1 cellular context compared by ENCODE assay signal in the genomic region with DNA sequence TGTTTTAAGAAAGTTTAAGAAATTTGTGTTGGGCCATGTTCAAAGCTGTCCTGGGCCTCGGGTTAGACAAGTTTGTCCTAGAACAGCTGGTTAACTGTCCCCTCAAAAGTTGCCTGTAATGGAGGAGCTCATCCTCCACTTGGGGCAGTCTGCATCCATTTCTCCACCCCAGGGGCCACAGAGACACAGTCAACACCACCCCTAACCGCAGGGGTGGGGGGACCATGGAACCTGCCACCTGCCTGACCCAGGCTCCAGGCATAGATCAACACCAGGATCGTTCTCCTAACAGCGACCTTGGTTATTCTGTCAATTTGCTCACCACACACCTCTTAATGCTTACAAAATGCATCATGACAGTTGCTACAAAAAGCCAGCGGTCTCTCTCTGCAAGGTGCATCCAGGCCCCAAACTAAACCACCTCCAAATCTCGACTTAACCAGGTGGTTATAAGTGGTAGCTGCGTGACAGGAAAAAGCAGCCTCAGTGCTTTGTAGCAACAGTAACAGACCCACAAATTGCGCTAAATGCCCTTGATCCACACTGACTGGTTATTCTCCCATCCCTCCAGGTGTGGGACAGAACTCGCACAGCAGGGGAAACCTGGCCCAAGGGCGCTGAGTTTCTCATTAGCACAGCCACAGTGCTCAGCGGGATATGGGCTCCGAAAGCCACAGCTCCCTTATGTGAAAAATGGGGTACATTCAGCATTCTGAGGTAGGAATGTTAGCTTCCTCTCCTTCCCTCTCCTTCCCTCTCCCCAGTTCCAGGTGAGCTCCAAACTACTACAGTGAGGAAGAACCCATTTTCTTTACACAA.
TF ChIP-seq lines count a peak whose summit lies in the region.

No MANE protein-coding gene starts in this region.

TF ChIP-seq in K562, 482 proteins besides CTCF, POLR2A, EP300 and RAD21:
- TF ChIP-seq SNRNP70 (optimal IDR thresholded peaks at IDR 0.05; ENCODE audit: low read depth, low read length) (no peak), NONO (IDR thresholded peaks at IDR 0.05; ENCODE audit: low read depth in 2 of 2, low read length in 1 of 2) (no peak), MCM7 (IDR thresholded peaks at IDR 0.05) (no peak), SIN3A (IDR thresholded peaks at IDR 0.05; ENCODE audit: borderline replicate concordance in 2 of 2, control insufficient read depth in 1 of 2, low read depth in 2 of 2, low read length in 2 of 2) (no peak), ZNF124 (CRISPR knock-in tag; IDR thresholded peaks at IDR 0.05) (no peak), HDAC8 (tag; IDR thresholded peaks at IDR 0.05) (no peak)
- TF ChIP-seq, protein P1, sequence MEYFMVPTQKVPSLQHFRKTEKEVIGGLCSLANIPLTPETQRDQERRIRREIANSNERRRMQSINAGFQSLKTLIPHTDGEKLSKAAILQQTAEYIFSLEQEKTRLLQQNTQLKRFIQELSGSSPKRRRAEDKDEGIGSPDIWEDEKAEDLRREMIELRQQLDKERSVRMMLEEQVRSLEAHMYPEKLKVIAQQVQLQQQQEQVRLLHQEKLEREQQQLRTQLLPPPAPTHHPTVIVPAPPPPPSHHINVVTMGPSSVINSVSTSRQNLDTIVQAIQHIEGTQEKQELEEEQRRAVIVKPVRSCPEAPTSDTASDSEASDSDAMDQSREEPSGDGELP (CRISPR knock-in tag; IDR thresholded peaks at IDR 0.05; ENCODE audit: borderline replicate concordance) = no peak
- TF ChIP-seq, protein P2, sequence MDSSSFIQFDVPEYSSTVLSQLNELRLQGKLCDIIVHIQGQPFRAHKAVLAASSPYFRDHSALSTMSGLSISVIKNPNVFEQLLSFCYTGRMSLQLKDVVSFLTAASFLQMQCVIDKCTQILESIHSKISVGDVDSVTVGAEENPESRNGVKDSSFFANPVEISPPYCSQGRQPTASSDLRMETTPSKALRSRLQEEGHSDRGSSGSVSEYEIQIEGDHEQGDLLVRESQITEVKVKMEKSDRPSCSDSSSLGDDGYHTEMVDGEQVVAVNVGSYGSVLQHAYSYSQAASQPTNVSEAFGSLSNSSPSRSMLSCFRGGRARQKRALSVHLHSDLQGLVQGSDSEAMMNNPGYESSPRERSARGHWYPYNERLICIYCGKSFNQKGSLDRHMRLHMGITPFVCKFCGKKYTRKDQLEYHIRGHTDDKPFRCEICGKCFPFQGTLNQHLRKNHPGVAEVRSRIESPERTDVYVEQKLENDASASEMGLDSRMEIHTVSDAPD (CRISPR knock-in tag; IDR thresholded peaks at IDR 0.05) = no peak
